Comparison of ENCODE assay signal across 7 cellular contexts in genomic region chr7:72971505-72971904, GRCh38. TPM values are rescaled to one million over a fixed set of nuclear protein-coding genes. Genes with fewer than 3 reads are reported as not detected.
"Had no signal": no experiment of that assay in that cellular context is flagged by ENCODE, and none has a peak within 500 bp of the region (broad histone marks: within the 10 kb centered on the region; RNA-seq: fewer than 3 reads in every experiment).

No MANE protein-coding gene starts in this region.

RNA-seq across cellular contexts. Expression of gene TRIM74, which starts 2.2 kb away (rescaled TPM):
- total RNA-seq: LHCN-M2, RPMI7951, SJSA1 had no signal

RNA-seq across cellular contexts. Expression of gene SPDYE8, which starts 58.1 kb away (rescaled TPM):
- total RNA-seq: LHCN-M2, MCF 10A, OCI-LY7, RPMI7951, T-cell had no signal
- polyA plus RNA-seq: SK-N-SH had no signal
